ENCODE assay signal across 15 cellular contexts in the genomic region with DNA sequence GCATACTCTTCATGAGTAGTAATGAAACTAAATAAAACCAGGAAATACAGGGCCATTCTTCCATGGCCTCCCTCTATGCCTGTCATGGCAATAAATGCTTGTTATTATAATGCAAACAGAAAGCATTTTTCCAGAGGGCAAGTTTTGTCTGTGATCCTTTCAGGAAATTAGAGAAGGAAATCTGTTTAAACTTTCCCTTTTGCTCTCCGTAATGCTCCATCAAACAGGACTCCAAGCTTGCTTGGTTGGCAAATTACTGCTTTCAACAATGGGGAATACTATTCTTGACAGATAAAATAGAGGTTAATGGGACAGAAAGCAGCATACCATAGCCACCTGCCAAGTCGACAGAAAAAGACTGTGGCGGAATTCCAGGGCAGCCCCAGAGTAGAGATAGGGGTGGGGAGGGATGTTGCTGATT.
DNase-seq lines count a peak whose midpoint lies in the region; ATAC-seq and TF ChIP-seq lines count a peak whose summit lies in the region.
"Had no signal": no experiment of that assay in that cellular context is flagged by ENCODE, and none has a peak within 500 bp of the region (broad histone marks: within the 10 kb centered on the region; RNA-seq: fewer than 3 reads in every experiment).

No MANE protein-coding gene starts in this region.

- TF ChIP-seq CTCF in osteoblast (IDR thresholded peaks at IDR 0.05; ENCODE audit: extremely low read depth, low read depth, low read length), result no peak

- no peak overlapping the region for H3K9ac ChIP-seq in adipocyte (ENCODE audit: low read length)

- H3K4me3 ChIP-seq in H7 (ENCODE audit: insufficient read depth, low read depth, low read length), result no peak overlapping the region
- H3K4me3 ChIP-seq in adipocyte (ENCODE audit: low read length), result peak overlapping the region; percentile 17
- no peak overlapping the region for H3K4me3 ChIP-seq in osteoblast (ENCODE audit: insufficient read depth, low read length)
- H3K4me3 ChIP-seq: MG63 had no signal

- peaks cover 11% of the 10 kb centered on the region for H3K79me2 ChIP-seq in osteoblast (ENCODE audit: insufficient read depth, low read length)

- H3K4me2 ChIP-seq in osteoblast (ENCODE audit: insufficient read depth, low read length), result no peak overlapping the region

- H2AFZ ChIP-seq in osteoblast (ENCODE audit: low read length), result no peak overlapping the region

- DNase-seq in H7, result peak; percentile 10
- DNase-seq in adipocyte (ENCODE audit: low read depth), result peak; percentile 16
- DNase-seq in left ventricle myocardium superior, result peak; percentile 60
- peak; percentile 10 for DNase-seq in osteoblast (ENCODE audit: insufficient read length, low spot score, missing footprints)
- no peak for DNase-seq in DMS79 (lab: John Stamatoyannopoulos, UW)
- DNase-seq: activated CD8-positive, alpha-beta memory T cell treated with anti-CD3 and anti-CD28 coated beads, Interleukin-2, amount 10 ng/mL, durations not matched to agents 7 days and 5 days; activated naive CD4-positive, alpha-beta T cell treated with anti-CD3 and anti-CD28 coated beads for 36 hours; MG63; PC-3; SW 1271; WERI-Rb-1 had no signal

- no peak overlapping the region for H3K27ac ChIP-seq in osteoblast (ENCODE audit: low read depth, low read length)
- H3K27ac ChIP-seq: WERI-Rb-1 had no signal

- peak; percentile 79 for ATAC-seq in left ventricle myocardium superior
- no peak for ATAC-seq in HG03342 (IDR thresholded peaks at IDR 0.05; ENCODE audit: unreplicated experiment)
- no peak for ATAC-seq in HG02981 (IDR thresholded peaks at IDR 0.05; ENCODE audit: unreplicated experiment)
- no peak for ATAC-seq in GM21390 (IDR thresholded peaks at IDR 0.05; ENCODE audit: unreplicated experiment)
- ATAC-seq: activated CD8-positive, alpha-beta memory T cell treated with anti-CD3 and anti-CD28 coated beads, Interleukin-2, amount 10 ng/mL, durations not matched to agents 7 days and 5 days; left lobe of liver; PC-3 had no signal

- peaks cover 14% of the 10 kb centered on the region for H3K4me1 ChIP-seq in adipocyte (ENCODE audit: control insufficient read depth, insufficient read depth, low read length)
- peaks cover 5% of the 10 kb centered on the region for H3K4me1 ChIP-seq in osteoblast (ENCODE audit: insufficient read depth, low read length)

- peaks cover 6% of the 10 kb centered on the region for H3K27me3 ChIP-seq in H7 (ENCODE audit: control insufficient read depth, insufficient read depth, low read length)
- no peaks in the 10 kb centered on the region for H3K27me3 ChIP-seq in adipocyte (replicated peaks; ENCODE audit: control insufficient read depth, insufficient read depth, low read length)
- H3K27me3 ChIP-seq in osteoblast (ENCODE audit: insufficient read depth, low read length), result no peaks in the 10 kb centered on the region
- H3K27me3 ChIP-seq: MG63 had no signal

- H3K9me3 ChIP-seq in adipocyte (ENCODE audit: control insufficient read depth, low read length) (peaks cover 11% of the 10 kb centered on the region), osteoblast (ENCODE audit: low read depth, low read length) (peaks cover 6% of the 10 kb centered on the region)

- peaks cover 6% of the 10 kb centered on the region for H4K20me1 ChIP-seq in osteoblast (ENCODE audit: insufficient read depth, low read length)

- H3K36me3 ChIP-seq in H7 (replicated peaks; ENCODE audit: control insufficient read depth, insufficient read depth, low read length) (no peaks in the 10 kb centered on the region), adipocyte (ENCODE audit: control insufficient read depth, insufficient read depth, low read length, severe bottlenecking) (no peaks in the 10 kb centered on the region), osteoblast (ENCODE audit: insufficient read depth, low read length) (no peaks in the 10 kb centered on the region)
- H3K36me3 ChIP-seq: MG63, WERI-Rb-1 had no signal

- intact Hi-C loops in left ventricle myocardium superior (cut with micrococcal nuclease), result no loop called here
